In the genomic region with DNA sequence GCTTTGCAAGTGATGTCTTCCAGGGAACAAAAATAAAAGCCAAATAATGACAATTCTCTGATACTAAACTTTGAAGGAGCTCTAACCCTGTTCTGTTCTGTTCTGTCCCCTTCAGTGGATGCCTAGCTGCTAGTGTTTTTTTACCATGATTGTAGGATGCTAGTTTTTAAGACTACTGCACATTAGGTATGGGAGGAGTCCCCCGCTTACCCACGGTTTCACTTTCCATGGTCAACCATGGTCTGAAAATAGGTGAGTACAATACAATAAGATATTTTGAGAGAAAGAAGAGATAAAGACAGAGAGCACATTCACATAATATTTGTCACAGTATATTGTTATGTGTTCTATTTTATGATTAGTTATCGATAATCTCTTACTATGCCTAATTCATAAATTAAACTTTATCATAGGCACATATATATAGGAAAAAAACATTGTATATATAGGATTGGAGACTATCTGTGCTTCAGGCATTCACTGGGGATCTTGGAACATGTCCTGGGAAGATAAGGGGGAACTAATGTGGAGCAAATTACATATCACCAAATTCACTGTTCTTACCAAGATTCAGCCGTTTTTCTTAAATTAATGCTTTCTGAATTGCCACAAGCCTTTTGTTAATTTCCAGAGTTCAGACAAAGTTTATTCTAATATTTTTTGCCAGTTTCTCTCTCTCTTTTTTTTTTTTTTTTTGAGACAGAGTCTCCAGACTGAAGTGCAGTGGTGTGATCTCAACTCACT, we compare ENCODE assay signal across 9 cellular contexts.
"Had no signal": no experiment of that assay in that cellular context is flagged by ENCODE, and none has a peak within 500 bp of the region (broad histone marks: within the 10 kb centered on the region; RNA-seq: fewer than 3 reads in every experiment).

No MANE protein-coding gene starts in this region.

- ATAC-seq: HCT116, HepG2 had no signal

- H3K4me3 ChIP-seq: GM23248, HAP-1 had no signal

- H3K9me3 ChIP-seq: HAP-1 had no signal

- H3K27ac ChIP-seq: GM23248, HL-60, KMS-11 had no signal

- H3K4me1 ChIP-seq: HAP-1 had no signal

- H3K4me2 ChIP-seq: KMS-11 had no signal

- H3K36me3 ChIP-seq: HAP-1 had no signal

- FAIRE-seq: HepG2 had no signal

- H2AFZ ChIP-seq: GM23248 had no signal

- H3K9ac ChIP-seq: GM23248, KMS-11 had no signal

- DNase-seq: GM23248, GOT3, H7, KBM-7 had no signal
